1 cellular context compared by ENCODE assay signal in the genomic region with DNA sequence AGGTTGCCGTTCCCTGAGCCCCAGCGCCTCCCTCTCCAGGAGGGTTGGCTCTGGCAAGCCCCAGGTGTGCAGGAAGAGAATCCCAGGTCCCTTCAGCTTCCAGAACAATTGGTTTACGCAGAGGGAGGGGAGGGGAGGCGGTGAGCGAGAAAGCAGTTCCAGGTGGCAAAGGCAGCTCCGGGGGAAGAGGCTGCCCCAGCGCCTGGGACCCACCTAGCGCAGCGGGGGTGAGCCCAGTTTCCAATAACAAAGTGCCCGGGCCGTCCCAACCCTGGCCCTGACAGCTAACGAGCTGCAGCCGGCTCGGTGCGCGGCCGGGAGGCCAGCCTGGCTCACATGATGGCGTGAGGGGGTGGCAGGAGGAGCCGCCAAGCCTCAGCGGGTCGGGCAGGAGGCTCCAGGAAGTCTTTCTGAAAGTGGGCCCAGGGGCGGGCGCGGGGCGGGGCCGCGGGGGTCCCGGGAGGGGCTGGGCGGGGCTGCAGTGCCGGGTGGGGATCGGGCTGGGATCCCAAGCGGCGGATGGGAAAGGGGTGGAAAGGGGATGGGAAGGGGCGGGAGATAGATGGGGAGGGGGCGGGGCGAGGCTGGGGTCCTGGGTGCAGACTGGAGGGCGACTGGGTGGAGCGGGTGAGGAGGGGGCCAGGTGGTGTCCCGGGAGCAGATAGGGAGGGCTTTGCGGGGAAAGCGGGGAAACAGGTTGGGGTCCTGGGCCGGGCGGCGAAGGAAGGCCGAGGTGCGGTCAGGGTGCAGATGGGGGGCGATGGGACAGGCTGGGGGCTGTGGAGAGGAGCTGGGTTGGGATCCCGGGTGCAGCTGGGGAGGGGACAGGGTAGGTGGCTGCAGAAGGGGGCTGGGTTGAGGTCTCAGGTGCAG.
TF ChIP-seq lines count a peak whose summit lies in the region.

No MANE protein-coding gene starts in this region.

TF ChIP-seq in A549, 52 proteins besides CTCF, POLR2A, EP300 and RAD21:
- TF ChIP-seq CHD4 (IDR thresholded peaks at IDR 0.05; ENCODE audit: borderline replicate concordance) = no peak
- no peak for TF ChIP-seq CEBPB (IDR thresholded peaks at IDR 0.05)
- TF ChIP-seq FOSB (CRISPR knock-in tag; IDR thresholded peaks at IDR 0.05) = peak; percentile 62; the same call in 1 of the 2 replicates
- TF ChIP-seq SMC3 (IDR thresholded peaks at IDR 0.05) = no peak
- TF ChIP-seq FOXS1 (CRISPR knock-in tag; IDR thresholded peaks at IDR 0.05) = no peak
- TF ChIP-seq RFX5 (IDR thresholded peaks at IDR 0.05) = no peak
- no peak for TF ChIP-seq TP53 (CRISPR knock-in tag; IDR thresholded peaks at IDR 0.05)
- TF ChIP-seq, protein P1, sequence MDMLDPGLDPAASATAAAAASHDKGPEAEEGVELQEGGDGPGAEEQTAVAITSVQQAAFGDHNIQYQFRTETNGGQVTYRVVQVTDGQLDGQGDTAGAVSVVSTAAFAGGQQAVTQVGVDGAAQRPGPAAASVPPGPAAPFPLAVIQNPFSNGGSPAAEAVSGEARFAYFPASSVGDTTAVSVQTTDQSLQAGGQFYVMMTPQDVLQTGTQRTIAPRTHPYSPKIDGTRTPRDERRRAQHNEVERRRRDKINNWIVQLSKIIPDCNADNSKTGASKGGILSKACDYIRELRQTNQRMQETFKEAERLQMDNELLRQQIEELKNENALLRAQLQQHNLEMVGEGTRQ (IDR thresholded peaks at IDR 0.05) = no peak
- TF ChIP-seq GATA3 (IDR thresholded peaks at IDR 0.05; ENCODE audit: borderline replicate concordance) = no peak
- TF ChIP-seq KDM1A (IDR thresholded peaks at IDR 0.05; ENCODE audit: low read depth) = no peak
- no peak for TF ChIP-seq PHF8 (IDR thresholded peaks at IDR 0.05; ENCODE audit: borderline replicate concordance, low read depth)
- no peak for TF ChIP-seq RCOR1 (IDR thresholded peaks at IDR 0.05; ENCODE audit: low read depth, low read length)
- TF ChIP-seq HES2 (IDR thresholded peaks at IDR 0.05) = no peak
- TF ChIP-seq MAZ (IDR thresholded peaks at IDR 0.05; ENCODE audit: borderline replicate concordance, low read depth, low read length) = no peak
- TF ChIP-seq ZNF302 (CRISPR knock-in tag; IDR thresholded peaks at IDR 0.05) = no peak
- no peak for TF ChIP-seq EHMT2 (IDR thresholded peaks at IDR 0.05; ENCODE audit: low read depth)
- no peak for TF ChIP-seq FOSL2 (IDR thresholded peaks at IDR 0.05)
- no peak for TF ChIP-seq FOSL2 (CRISPR knock-in tag; IDR thresholded peaks at IDR 0.05)
- no peak for TF ChIP-seq ESRRA (IDR thresholded peaks at IDR 0.05; ENCODE audit: borderline replicate concordance, low read length)
- no peak for TF ChIP-seq HOXA7 (CRISPR knock-in tag; IDR thresholded peaks at IDR 0.05)
- TF ChIP-seq, protein P2, sequence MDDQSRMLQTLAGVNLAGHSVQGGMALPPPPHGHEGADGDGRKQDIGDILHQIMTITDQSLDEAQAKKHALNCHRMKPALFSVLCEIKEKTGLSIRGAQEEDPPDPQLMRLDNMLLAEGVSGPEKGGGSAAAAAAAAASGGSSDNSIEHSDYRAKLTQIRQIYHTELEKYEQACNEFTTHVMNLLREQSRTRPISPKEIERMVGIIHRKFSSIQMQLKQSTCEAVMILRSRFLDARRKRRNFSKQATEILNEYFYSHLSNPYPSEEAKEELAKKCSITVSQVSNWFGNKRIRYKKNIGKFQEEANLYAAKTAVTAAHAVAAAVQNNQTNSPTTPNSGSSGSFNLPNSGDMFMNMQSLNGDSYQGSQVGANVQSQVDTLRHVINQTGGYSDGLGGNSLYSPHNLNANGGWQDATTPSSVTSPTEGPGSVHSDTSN (IDR thresholded peaks at IDR 0.05) = no peak
- no peak for TF ChIP-seq CHD2 (IDR thresholded peaks at IDR 0.05; ENCODE audit: low read length, partially characterized antibody)
- no peak for TF ChIP-seq JUNB (IDR thresholded peaks at IDR 0.05)
- TF ChIP-seq, protein P3, sequence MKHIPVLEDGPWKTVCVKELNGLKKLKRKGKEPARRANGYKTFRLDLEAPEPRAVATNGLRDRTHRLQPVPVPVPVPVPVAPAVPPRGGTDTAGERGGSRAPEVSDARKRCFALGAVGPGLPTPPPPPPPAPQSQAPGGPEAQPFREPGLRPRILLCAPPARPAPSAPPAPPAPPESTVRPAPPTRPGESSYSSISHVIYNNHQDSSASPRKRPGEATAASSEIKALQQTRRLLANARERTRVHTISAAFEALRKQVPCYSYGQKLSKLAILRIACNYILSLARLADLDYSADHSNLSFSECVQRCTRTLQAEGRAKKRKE (CRISPR knock-in tag; IDR thresholded peaks at IDR 0.05; ENCODE audit: low read depth) = peak; percentile 48; the same call in 1 of the 2 replicates
- TF ChIP-seq JUN (IDR thresholded peaks at IDR 0.05) = peak in 1 of 2 experiments; percentile 40; a peak in 2 of 5 replicates
- TF ChIP-seq SREBF2 (IDR thresholded peaks at IDR 0.05) = no peak
- TF ChIP-seq HEYL (CRISPR knock-in tag; IDR thresholded peaks at IDR 0.05) = no peak; the same call in 1 of the 2 replicates
- 0 out of 2 replicates have a peak, but pooled peaks have one; percentile 16 for TF ChIP-seq ZSCAN20 (CRISPR knock-in tag; IDR thresholded peaks at IDR 0.05)
- no peak for TF ChIP-seq HDAC2 (IDR thresholded peaks at IDR 0.05)
- 0 out of 2 replicates have a peak, but pooled peaks have one; percentile 67 for TF ChIP-seq HOXB5 (CRISPR knock-in tag; IDR thresholded peaks at IDR 0.05)
- no peak for TF ChIP-seq BHLHE40 (IDR thresholded peaks at IDR 0.05; ENCODE audit: low read depth, low read length)
- TF ChIP-seq CBX8 (IDR thresholded peaks at IDR 0.05) = no peak
- no peak for TF ChIP-seq ZFP36 (IDR thresholded peaks at IDR 0.05; ENCODE audit: borderline replicate concordance, partially characterized antibody)
- TF ChIP-seq NFE2L2 (conservative IDR thresholded peaks at IDR 0.05; ENCODE audit: low read length) = no peak
- no peak for TF ChIP-seq RNF2 (IDR thresholded peaks at IDR 0.05; ENCODE audit: borderline replicate concordance, low read depth)
- TF ChIP-seq HOXB13 (CRISPR knock-in tag; IDR thresholded peaks at IDR 0.05; ENCODE audit: low read depth) = peak; percentile 87
- TF ChIP-seq CBX2 (IDR thresholded peaks at IDR 0.05; ENCODE audit: borderline replicate concordance, low read depth) = no peak
- TF ChIP-seq RARB (CRISPR knock-in tag; IDR thresholded peaks at IDR 0.05) = no peak
- no peak for TF ChIP-seq ZC3H11A (IDR thresholded peaks at IDR 0.05)
- TF ChIP-seq EHF (CRISPR knock-in tag; IDR thresholded peaks at IDR 0.05) = peak; percentile 84; the same call in 1 of the 2 replicates
- TF ChIP-seq POLR2AphosphoS2 (conservative IDR thresholded peaks at IDR 0.05; ENCODE audit: low read length) = no peak
- TF ChIP-seq MYC (IDR thresholded peaks at IDR 0.05; ENCODE audit: borderline replicate concordance, low read length) = no peak
- no peak for TF ChIP-seq TFCP2L1 (CRISPR knock-in tag; IDR thresholded peaks at IDR 0.05)
- no peak for TF ChIP-seq NR3C1 (IDR thresholded peaks at IDR 0.05)
- TF ChIP-seq, protein P4, sequence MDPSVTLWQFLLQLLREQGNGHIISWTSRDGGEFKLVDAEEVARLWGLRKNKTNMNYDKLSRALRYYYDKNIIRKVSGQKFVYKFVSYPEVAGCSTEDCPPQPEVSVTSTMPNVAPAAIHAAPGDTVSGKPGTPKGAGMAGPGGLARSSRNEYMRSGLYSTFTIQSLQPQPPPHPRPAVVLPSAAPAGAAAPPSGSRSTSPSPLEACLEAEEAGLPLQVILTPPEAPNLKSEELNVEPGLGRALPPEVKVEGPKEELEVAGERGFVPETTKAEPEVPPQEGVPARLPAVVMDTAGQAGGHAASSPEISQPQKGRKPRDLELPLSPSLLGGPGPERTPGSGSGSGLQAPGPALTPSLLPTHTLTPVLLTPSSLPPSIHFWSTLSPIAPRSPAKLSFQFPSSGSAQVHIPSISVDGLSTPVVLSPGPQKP (IDR thresholded peaks at IDR 0.05; ENCODE audit: low read depth, low read length) = no peak
- no peak for TF ChIP-seq KDM5A (IDR thresholded peaks at IDR 0.05)
- no peak for TF ChIP-seq BCL3 (IDR thresholded peaks at IDR 0.05)
- TF ChIP-seq, protein P5, sequence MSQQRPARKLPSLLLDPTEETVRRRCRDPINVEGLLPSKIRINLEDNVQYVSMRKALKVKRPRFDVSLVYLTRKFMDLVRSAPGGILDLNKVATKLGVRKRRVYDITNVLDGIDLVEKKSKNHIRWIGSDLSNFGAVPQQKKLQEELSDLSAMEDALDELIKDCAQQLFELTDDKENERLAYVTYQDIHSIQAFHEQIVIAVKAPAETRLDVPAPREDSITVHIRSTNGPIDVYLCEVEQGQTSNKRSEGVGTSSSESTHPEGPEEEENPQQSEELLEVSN (IDR thresholded peaks at IDR 0.05; ENCODE audit: borderline replicate concordance, low read depth) = no peak
- TF ChIP-seq, protein P6, sequence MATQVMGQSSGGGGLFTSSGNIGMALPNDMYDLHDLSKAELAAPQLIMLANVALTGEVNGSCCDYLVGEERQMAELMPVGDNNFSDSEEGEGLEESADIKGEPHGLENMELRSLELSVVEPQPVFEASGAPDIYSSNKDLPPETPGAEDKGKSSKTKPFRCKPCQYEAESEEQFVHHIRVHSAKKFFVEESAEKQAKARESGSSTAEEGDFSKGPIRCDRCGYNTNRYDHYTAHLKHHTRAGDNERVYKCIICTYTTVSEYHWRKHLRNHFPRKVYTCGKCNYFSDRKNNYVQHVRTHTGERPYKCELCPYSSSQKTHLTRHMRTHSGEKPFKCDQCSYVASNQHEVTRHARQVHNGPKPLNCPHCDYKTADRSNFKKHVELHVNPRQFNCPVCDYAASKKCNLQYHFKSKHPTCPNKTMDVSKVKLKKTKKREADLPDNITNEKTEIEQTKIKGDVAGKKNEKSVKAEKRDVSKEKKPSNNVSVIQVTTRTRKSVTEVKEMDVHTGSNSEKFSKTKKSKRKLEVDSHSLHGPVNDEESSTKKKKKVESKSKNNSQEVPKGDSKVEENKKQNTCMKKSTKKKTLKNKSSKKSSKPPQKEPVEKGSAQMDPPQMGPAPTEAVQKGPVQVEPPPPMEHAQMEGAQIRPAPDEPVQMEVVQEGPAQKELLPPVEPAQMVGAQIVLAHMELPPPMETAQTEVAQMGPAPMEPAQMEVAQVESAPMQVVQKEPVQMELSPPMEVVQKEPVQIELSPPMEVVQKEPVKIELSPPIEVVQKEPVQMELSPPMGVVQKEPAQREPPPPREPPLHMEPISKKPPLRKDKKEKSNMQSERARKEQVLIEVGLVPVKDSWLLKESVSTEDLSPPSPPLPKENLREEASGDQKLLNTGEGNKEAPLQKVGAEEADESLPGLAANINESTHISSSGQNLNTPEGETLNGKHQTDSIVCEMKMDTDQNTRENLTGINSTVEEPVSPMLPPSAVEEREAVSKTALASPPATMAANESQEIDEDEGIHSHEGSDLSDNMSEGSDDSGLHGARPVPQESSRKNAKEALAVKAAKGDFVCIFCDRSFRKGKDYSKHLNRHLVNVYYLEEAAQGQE (IDR thresholded peaks at IDR 0.05) = no peak
- no peak for TF ChIP-seq MAFK (IDR thresholded peaks at IDR 0.05; ENCODE audit: partially characterized antibody)
- TF ChIP-seq NPAS2 (CRISPR knock-in tag; IDR thresholded peaks at IDR 0.05; ENCODE audit: borderline replicate concordance) = no peak
- TF ChIP-seq, protein P7, sequence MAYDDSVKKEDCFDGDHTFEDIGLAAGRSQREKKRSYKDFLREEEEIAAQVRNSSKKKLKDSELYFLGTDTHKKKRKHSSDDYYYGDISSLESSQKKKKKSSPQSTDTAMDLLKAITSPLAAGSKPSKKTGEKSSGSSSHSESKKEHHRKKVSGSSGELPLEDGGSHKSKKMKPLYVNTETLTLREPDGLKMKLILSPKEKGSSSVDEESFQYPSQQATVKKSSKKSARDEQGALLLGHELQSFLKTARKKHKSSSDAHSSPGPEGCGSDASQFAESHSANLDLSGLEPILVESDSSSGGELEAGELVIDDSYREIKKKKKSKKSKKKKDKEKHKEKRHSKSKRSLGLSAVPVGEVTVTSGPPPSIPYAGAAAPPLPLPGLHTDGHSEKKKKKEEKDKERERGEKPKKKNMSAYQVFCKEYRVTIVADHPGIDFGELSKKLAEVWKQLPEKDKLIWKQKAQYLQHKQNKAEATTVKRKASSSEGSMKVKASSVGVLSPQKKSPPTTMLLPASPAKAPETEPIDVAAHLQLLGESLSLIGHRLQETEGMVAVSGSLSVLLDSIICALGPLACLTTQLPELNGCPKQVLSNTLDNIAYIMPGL (CRISPR knock-in tag; IDR thresholded peaks at IDR 0.05; ENCODE audit: borderline replicate concordance) = no peak
- no peak; the same call in 1 of the 2 replicates for TF ChIP-seq MAX (IDR thresholded peaks at IDR 0.05)
TF ChIP-seq in A549: peak in this region for 7.
